In genomic region chr15:35674873-35675781, GRCh38 we compare ENCODE assay signal across 10 cellular contexts.
DNase-seq lines count a peak whose midpoint lies in the region; ATAC-seq, FAIRE-seq and TF ChIP-seq lines count a peak whose summit lies in the region.
"Had no signal": no experiment of that assay in that cellular context is flagged by ENCODE, and none has a peak within 500 bp of the region (broad histone marks: within the 10 kb centered on the region; RNA-seq: fewer than 3 reads in every experiment).

No MANE protein-coding gene starts in this region.

- peak overlapping the region; percentile 36 for H3K27ac Mint-ChIP-seq in glutamatergic neuron (ENCODE audit: unreplicated experiment)

- no peak overlapping the region for H3K4me3 Mint-ChIP-seq in glutamatergic neuron (ENCODE audit: unreplicated experiment)

- no peak for TF ChIP-seq CTCF in glutamatergic neuron (IDR thresholded peaks at IDR 0.05; ENCODE audit: partially characterized antibody, unreplicated experiment)
- no peak for TF ChIP-seq CTCF in D721Med (IDR thresholded peaks at IDR 0.05; ENCODE audit: insufficient read depth, missing control alignments)

- DNase-seq in NCI-H2171 treated with DMSO at 0.1 percent for 48 hours (lab: John Stamatoyannopoulos, UW): peak; percentile 26
- no peak for DNase-seq in NCI-H2171 (lab: John Stamatoyannopoulos, UW)
- no peak for DNase-seq in glutamatergic neuron
- DNase-seq in smooth muscle cell of the brain vasculature (ENCODE audit: low read depth, low spot score): peak; percentile 72
- DNase-seq in NCI-H1436 (lab: John Stamatoyannopoulos, UW): no peak
- no peak for DNase-seq in D721Med (ENCODE audit: insufficient read length, low spot score)
- DNase-seq: activated effector memory CD4-positive, alpha-beta T cell treated with Interleukin-2 at 50 U/mL for 16 hours; KBM-7 had no signal

- FAIRE-seq in D721Med (lab: Jason Lieb, UNC): no peak

- no peaks in the 10 kb centered on the region for H3K9me3 Mint-ChIP-seq in glutamatergic neuron (ENCODE audit: unreplicated experiment)

- H3K27me3 Mint-ChIP-seq in glutamatergic neuron (ENCODE audit: unreplicated experiment): no peaks in the 10 kb centered on the region

- ATAC-seq in SK-N-SH treated with all-trans-retinoic acid at 6 μM for 48 hours (peak; percentile 87), HG02623 (IDR thresholded peaks at IDR 0.05; ENCODE audit: unreplicated experiment) (no peak)

- peaks cover 8% of the 10 kb centered on the region for H3K4me1 Mint-ChIP-seq in glutamatergic neuron (ENCODE audit: low read depth, unreplicated experiment)

- no peaks in the 10 kb centered on the region for H3K36me3 Mint-ChIP-seq in glutamatergic neuron (ENCODE audit: unreplicated experiment)

TF ChIP-seq in SK-N-SH treated with all-trans-retinoic acid at 6 μM for 48 hours, 23 proteins besides CTCF, POLR2A, EP300 and RAD21:
- TF ChIP-seq ARNTL (CRISPR knock-in tag; IDR thresholded peaks at IDR 0.05; ENCODE audit: borderline replicate concordance, low read depth) (no peak), ZC3H10 (CRISPR knock-in tag; IDR thresholded peaks at IDR 0.05) (no peak), CSDC2 (CRISPR knock-in tag; IDR thresholded peaks at IDR 0.05) (no peak), PPARA (CRISPR knock-in tag; IDR thresholded peaks at IDR 0.05; ENCODE audit: borderline replicate concordance) (no peak), CSRNP3 (CRISPR knock-in tag; IDR thresholded peaks at IDR 0.05) (no peak), ESRRG (CRISPR knock-in tag; IDR thresholded peaks at IDR 0.05) (no peak), OSR1 (CRISPR knock-in tag; IDR thresholded peaks at IDR 0.05) (no peak), ZNF565 (CRISPR knock-in tag; conservative IDR thresholded peaks at IDR 0.05; ENCODE audit: low read depth) (no peak), ZNF70 (CRISPR knock-in tag; IDR thresholded peaks at IDR 0.05) (no peak), ZNF8 (CRISPR knock-in tag; IDR thresholded peaks at IDR 0.05) (no peak), ZFP30 (CRISPR knock-in tag; IDR thresholded peaks at IDR 0.05) (no peak), TCF4 (CRISPR knock-in tag; IDR thresholded peaks at IDR 0.05; ENCODE audit: borderline replicate concordance) (peak; percentile 68; the same call in 1 of the 2 replicates), ISL1 (CRISPR knock-in tag; IDR thresholded peaks at IDR 0.05) (peak; percentile 34; the same call in 1 of the 2 replicates), SNAI2 (CRISPR knock-in tag; IDR thresholded peaks at IDR 0.05) (no peak), RARB (CRISPR knock-in tag; IDR thresholded peaks at IDR 0.05) (no peak; the same call in 1 of the 2 replicates), TOX (CRISPR knock-in tag; IDR thresholded peaks at IDR 0.05; ENCODE audit: borderline replicate concordance) (peak; percentile 82)
- TF ChIP-seq, protein P1, sequence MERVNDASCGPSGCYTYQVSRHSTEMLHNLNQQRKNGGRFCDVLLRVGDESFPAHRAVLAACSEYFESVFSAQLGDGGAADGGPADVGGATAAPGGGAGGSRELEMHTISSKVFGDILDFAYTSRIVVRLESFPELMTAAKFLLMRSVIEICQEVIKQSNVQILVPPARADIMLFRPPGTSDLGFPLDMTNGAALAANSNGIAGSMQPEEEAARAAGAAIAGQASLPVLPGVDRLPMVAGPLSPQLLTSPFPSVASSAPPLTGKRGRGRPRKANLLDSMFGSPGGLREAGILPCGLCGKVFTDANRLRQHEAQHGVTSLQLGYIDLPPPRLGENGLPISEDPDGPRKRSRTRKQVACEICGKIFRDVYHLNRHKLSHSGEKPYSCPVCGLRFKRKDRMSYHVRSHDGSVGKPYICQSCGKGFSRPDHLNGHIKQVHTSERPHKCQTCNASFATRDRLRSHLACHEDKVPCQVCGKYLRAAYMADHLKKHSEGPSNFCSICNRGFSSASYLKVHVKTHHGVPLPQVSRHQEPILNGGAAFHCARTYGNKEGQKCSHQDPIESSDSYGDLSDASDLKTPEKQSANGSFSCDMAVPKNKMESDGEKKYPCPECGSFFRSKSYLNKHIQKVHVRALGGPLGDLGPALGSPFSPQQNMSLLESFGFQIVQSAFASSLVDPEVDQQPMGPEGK (CRISPR knock-in tag; IDR thresholded peaks at IDR 0.05; ENCODE audit: borderline replicate concordance): no peak
- TF ChIP-seq, protein P2, sequence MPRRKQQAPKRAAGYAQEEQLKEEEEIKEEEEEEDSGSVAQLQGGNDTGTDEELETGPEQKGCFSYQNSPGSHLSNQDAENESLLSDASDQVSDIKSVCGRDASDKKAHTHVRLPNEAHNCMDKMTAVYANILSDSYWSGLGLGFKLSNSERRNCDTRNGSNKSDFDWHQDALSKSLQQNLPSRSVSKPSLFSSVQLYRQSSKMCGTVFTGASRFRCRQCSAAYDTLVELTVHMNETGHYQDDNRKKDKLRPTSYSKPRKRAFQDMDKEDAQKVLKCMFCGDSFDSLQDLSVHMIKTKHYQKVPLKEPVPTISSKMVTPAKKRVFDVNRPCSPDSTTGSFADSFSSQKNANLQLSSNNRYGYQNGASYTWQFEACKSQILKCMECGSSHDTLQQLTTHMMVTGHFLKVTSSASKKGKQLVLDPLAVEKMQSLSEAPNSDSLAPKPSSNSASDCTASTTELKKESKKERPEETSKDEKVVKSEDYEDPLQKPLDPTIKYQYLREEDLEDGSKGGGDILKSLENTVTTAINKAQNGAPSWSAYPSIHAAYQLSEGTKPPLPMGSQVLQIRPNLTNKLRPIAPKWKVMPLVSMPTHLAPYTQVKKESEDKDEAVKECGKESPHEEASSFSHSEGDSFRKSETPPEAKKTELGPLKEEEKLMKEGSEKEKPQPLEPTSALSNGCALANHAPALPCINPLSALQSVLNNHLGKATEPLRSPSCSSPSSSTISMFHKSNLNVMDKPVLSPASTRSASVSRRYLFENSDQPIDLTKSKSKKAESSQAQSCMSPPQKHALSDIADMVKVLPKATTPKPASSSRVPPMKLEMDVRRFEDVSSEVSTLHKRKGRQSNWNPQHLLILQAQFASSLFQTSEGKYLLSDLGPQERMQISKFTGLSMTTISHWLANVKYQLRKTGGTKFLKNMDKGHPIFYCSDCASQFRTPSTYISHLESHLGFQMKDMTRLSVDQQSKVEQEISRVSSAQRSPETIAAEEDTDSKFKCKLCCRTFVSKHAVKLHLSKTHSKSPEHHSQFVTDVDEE (CRISPR knock-in tag; IDR thresholded peaks at IDR 0.05): 0 out of 2 replicates have a peak, but pooled peaks have one; percentile 16

Comparison
In these comparisons a context has a peak if more than half of its experiments do, and no peak if none do; other contexts are left out.
1. DNase-seq: peak in NCI-H2171 treated with DMSO at 0.1 percent for 48 hours (single experiment) and smooth muscle cell of the brain vasculature (single experiment); none in NCI-H2171 (single experiment), glutamatergic neuron (single experiment), NCI-H1436 (single experiment) and D721Med (single experiment).